Comparison of ENCODE assay signal across 1 cellular context in the genomic region with DNA sequence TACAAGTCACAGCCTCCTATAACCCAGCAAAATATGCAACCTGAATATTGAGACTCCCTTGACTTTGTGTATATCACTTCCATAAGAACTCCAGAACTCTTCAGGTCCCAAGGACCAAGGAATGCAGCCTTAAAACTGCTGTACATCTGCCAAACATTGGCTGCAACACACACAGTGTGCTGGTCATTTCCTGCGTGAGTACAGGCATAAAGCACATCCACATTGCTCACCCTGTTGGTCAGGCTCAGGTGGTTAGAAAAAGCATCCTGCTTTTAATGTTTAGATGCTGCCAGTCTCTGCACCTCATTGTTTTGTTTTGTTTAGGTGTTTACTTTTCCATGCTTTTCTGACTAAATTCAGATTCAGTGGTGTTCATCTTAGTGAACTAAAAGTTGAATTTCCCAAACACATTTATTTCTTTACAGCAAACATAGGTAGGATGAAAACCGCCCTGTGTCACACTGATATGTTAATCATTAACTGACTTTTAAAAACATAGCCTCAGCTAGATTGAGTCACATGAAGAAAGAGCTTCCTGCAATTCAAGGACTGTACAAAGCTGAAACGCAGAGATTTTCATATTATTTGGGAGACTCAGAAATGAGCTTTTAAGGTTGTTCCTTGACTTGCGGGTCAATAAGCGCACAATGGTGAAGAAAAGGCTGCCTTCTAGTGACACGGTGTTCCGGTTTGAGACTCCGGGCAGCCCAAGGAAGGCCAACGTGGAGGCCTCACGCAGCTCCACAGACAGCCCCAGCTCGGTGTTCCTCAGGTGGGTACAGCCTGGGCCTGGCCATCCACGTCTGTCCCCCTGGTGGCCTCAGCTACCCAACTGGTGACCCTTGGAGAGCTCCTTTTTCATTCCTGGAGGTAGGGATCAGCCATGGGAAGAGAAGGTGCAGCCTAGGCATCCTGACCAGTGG.
A peak's percentile ranks its signal among the peaks of the same experiment; 100 is the strongest.
TF ChIP-seq lines count a peak whose summit lies in the region.

No MANE protein-coding gene starts in this region.

TF ChIP-seq in HepG2, 621 proteins besides CTCF, POLR2A, EP300 and RAD21 (continued from another document and continues in another):
- TF ChIP-seq AGO2 (optimal IDR thresholded peaks at IDR 0.05; ENCODE audit: low read depth, low read length) (no peak), TSC22D2 (CRISPR knock-in tag; IDR thresholded peaks at IDR 0.05; ENCODE audit: borderline replicate concordance) (no peak), PCBP1 (IDR thresholded peaks at IDR 0.05; ENCODE audit: borderline replicate concordance, low read depth, low read length) (no peak), ZNF260 (CRISPR knock-in tag; IDR thresholded peaks at IDR 0.05; ENCODE audit: borderline replicate concordance, low read depth) (no peak), NR2F2 (IDR thresholded peaks at IDR 0.05; ENCODE audit: borderline replicate concordance, low read depth) (0 out of 2 replicates have a peak, but pooled peaks have one; percentile 9), ZNF841 (CRISPR knock-in tag; IDR thresholded peaks at IDR 0.05; ENCODE audit: borderline replicate concordance) (no peak), ZIK1 (CRISPR knock-in tag; IDR thresholded peaks at IDR 0.05; ENCODE audit: borderline replicate concordance, low read depth) (no peak), ZNF747 (CRISPR knock-in tag; IDR thresholded peaks at IDR 0.05; ENCODE audit: borderline replicate concordance) (no peak), ZNF619 (CRISPR knock-in tag; IDR thresholded peaks at IDR 0.05) (0 out of 2 replicates have a peak, but pooled peaks have one; percentile 68), ZNF343 (CRISPR knock-in tag; IDR thresholded peaks at IDR 0.05) (peak; percentile 48; the same call in 1 of the 2 replicates), SPEN (CRISPR knock-in tag; IDR thresholded peaks at IDR 0.05; ENCODE audit: low read depth) (peak; percentile 43; the same call in 1 of the 2 replicates), ZNF160 (CRISPR knock-in tag; IDR thresholded peaks at IDR 0.05) (no peak), FLYWCH1 (CRISPR knock-in tag; IDR thresholded peaks at IDR 0.05) (no peak), ZNF749 (CRISPR knock-in tag; IDR thresholded peaks at IDR 0.05; ENCODE audit: borderline replicate concordance) (no peak), MIER3 (CRISPR knock-in tag; IDR thresholded peaks at IDR 0.05; ENCODE audit: borderline replicate concordance) (no peak), KMT2A (CRISPR knock-in tag; IDR thresholded peaks at IDR 0.05) (peak; percentile 54; the same call in 1 of the 2 replicates), SOX13 (IDR thresholded peaks at IDR 0.05) (no peak), SOX13 (CRISPR knock-in tag; conservative IDR thresholded peaks at IDR 0.05 in 1 of 2, IDR thresholded peaks at IDR 0.05 in 1 of 2) (no peak), SP5 (CRISPR knock-in tag; IDR thresholded peaks at IDR 0.05; ENCODE audit: borderline replicate concordance, low read depth) (no peak), HMG20A (CRISPR knock-in tag; IDR thresholded peaks at IDR 0.05; ENCODE audit: borderline replicate concordance) (no peak; the same call in 1 of the 2 replicates), SP1 (IDR thresholded peaks at IDR 0.05) (no peak), SP1 (CRISPR knock-in tag; IDR thresholded peaks at IDR 0.05) (no peak), PHF21A (CRISPR knock-in tag; IDR thresholded peaks at IDR 0.05) (no peak), RELA (CRISPR knock-in tag; IDR thresholded peaks at IDR 0.05) (no peak)
- TF ChIP-seq, protein P1, sequence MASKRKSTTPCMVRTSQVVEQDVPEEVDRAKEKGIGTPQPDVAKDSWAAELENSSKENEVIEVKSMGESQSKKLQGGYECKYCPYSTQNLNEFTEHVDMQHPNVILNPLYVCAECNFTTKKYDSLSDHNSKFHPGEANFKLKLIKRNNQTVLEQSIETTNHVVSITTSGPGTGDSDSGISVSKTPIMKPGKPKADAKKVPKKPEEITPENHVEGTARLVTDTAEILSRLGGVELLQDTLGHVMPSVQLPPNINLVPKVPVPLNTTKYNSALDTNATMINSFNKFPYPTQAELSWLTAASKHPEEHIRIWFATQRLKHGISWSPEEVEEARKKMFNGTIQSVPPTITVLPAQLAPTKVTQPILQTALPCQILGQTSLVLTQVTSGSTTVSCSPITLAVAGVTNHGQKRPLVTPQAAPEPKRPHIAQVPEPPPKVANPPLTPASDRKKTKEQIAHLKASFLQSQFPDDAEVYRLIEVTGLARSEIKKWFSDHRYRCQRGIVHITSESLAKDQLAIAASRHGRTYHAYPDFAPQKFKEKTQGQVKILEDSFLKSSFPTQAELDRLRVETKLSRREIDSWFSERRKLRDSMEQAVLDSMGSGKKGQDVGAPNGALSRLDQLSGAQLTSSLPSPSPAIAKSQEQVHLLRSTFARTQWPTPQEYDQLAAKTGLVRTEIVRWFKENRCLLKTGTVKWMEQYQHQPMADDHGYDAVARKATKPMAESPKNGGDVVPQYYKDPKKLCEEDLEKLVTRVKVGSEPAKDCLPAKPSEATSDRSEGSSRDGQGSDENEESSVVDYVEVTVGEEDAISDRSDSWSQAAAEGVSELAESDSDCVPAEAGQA (IDR thresholded peaks at IDR 0.05; ENCODE audit: low read depth): no peak
- TF ChIP-seq, protein P1 (CRISPR knock-in tag; IDR thresholded peaks at IDR 0.05; ENCODE audit: borderline replicate concordance): no peak
- TF ChIP-seq, protein P2, sequence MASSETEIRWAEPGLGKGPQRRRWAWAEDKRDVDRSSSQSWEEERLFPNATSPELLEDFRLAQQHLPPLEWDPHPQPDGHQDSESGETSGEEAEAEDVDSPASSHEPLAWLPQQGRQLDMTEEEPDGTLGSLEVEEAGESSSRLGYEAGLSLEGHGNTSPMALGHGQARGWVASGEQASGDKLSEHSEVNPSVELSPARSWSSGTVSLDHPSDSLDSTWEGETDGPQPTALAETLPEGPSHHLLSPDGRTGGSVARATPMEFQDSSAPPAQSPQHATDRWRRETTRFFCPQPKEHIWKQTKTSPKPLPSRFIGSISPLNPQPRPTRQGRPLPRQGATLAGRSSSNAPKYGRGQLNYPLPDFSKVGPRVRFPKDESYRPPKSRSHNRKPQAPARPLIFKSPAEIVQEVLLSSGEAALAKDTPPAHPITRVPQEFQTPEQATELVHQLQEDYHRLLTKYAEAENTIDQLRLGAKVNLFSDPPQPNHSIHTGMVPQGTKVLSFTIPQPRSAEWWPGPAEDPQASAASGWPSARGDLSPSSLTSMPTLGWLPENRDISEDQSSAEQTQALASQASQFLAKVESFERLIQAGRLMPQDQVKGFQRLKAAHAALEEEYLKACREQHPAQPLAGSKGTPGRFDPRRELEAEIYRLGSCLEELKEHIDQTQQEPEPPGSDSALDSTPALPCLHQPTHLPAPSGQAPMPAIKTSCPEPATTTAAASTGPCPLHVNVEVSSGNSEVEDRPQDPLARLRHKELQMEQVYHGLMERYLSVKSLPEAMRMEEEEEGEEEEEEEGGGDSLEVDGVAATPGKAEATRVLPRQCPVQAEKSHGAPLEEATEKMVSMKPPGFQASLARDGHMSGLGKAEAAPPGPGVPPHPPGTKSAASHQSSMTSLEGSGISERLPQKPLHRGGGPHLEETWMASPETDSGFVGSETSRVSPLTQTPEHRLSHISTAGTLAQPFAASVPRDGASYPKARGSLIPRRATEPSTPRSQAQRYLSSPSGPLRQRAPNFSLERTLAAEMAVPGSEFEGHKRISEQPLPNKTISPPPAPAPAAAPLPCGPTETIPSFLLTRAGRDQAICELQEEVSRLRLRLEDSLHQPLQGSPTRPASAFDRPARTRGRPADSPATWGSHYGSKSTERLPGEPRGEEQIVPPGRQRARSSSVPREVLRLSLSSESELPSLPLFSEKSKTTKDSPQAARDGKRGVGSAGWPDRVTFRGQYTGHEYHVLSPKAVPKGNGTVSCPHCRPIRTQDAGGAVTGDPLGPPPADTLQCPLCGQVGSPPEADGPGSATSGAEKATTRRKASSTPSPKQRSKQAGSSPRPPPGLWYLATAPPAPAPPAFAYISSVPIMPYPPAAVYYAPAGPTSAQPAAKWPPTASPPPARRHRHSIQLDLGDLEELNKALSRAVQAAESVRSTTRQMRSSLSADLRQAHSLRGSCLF (CRISPR knock-in tag; IDR thresholded peaks at IDR 0.05; ENCODE audit: borderline replicate concordance): no peak
- TF ChIP-seq, protein P3, sequence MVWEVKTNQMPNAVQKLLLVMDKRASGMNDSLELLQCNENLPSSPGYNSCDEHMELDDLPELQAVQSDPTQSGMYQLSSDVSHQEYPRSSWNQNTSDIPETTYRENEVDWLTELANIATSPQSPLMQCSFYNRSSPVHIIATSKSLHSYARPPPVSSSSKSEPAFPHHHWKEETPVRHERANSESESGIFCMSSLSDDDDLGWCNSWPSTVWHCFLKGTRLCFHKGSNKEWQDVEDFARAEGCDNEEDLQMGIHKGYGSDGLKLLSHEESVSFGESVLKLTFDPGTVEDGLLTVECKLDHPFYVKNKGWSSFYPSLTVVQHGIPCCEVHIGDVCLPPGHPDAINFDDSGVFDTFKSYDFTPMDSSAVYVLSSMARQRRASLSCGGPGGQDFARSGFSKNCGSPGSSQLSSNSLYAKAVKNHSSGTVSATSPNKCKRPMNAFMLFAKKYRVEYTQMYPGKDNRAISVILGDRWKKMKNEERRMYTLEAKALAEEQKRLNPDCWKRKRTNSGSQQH (CRISPR knock-in tag; IDR thresholded peaks at IDR 0.05; ENCODE audit: low read depth): no peak
- TF ChIP-seq, protein P4, sequence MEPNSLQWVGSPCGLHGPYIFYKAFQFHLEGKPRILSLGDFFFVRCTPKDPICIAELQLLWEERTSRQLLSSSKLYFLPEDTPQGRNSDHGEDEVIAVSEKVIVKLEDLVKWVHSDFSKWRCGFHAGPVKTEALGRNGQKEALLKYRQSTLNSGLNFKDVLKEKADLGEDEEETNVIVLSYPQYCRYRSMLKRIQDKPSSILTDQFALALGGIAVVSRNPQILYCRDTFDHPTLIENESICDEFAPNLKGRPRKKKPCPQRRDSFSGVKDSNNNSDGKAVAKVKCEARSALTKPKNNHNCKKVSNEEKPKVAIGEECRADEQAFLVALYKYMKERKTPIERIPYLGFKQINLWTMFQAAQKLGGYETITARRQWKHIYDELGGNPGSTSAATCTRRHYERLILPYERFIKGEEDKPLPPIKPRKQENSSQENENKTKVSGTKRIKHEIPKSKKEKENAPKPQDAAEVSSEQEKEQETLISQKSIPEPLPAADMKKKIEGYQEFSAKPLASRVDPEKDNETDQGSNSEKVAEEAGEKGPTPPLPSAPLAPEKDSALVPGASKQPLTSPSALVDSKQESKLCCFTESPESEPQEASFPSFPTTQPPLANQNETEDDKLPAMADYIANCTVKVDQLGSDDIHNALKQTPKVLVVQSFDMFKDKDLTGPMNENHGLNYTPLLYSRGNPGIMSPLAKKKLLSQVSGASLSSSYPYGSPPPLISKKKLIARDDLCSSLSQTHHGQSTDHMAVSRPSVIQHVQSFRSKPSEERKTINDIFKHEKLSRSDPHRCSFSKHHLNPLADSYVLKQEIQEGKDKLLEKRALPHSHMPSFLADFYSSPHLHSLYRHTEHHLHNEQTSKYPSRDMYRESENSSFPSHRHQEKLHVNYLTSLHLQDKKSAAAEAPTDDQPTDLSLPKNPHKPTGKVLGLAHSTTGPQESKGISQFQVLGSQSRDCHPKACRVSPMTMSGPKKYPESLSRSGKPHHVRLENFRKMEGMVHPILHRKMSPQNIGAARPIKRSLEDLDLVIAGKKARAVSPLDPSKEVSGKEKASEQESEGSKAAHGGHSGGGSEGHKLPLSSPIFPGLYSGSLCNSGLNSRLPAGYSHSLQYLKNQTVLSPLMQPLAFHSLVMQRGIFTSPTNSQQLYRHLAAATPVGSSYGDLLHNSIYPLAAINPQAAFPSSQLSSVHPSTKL (CRISPR knock-in tag; IDR thresholded peaks at IDR 0.05): peak; percentile 60
- TF ChIP-seq, protein P5, sequence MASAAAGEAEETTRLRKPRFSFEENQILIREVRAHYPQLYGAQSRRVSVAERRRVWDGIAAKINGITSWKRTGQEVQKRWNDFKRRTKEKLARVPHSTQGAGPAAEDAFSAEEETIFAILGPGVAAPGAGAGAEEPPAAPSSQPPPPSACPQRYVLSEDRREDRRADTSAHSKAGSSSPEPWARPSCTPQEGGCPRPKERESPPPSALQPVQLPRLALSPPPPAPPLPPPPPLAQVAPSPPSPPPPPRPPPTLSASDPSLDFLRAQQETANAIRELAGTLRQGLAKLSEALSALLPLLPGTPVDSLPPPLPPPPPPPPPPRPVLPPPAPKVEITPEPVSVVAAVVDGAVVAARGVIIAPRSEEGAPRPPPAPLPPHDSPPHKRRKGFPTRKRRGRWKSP (CRISPR knock-in tag; IDR thresholded peaks at IDR 0.05): 0 out of 2 replicates have a peak, but pooled peaks have one; percentile 46
- TF ChIP-seq, protein P6, sequence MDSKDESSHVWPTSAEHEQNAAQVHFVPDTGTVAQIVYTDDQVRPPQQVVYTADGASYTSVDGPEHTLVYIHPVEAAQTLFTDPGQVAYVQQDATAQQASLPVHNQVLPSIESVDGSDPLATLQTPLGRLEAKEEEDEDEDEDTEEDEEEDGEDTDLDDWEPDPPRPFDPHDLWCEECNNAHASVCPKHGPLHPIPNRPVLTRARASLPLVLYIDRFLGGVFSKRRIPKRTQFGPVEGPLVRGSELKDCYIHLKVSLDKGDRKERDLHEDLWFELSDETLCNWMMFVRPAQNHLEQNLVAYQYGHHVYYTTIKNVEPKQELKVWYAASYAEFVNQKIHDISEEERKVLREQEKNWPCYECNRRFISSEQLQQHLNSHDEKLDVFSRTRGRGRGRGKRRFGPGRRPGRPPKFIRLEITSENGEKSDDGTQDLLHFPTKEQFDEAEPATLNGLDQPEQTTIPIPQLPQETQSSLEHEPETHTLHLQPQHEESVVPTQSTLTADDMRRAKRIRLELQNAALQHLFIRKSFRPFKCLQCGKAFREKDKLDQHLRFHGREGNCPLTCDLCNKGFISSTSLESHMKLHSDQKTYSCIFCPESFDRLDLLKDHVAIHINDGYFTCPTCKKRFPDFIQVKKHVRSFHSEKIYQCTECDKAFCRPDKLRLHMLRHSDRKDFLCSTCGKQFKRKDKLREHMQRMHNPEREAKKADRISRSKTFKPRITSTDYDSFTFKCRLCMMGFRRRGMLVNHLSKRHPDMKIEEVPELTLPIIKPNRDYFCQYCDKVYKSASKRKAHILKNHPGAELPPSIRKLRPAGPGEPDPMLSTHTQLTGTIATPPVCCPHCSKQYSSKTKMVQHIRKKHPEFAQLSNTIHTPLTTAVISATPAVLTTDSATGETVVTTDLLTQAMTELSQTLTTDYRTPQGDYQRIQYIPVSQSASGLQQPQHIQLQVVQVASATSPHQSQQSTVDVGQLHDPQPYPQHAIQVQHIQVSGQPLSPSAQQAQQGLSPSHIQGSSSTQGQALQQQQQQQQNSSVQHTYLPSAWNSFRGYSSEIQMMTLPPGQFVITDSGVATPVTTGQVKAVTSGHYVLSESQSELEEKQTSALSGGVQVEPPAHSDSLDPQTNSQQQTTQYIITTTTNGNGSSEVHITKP (CRISPR knock-in tag; IDR thresholded peaks at IDR 0.05; ENCODE audit: low read depth): peak; percentile 46; the same call in 1 of the 2 replicates
